20 cellular contexts compared by ENCODE assay signal in the genomic region with DNA sequence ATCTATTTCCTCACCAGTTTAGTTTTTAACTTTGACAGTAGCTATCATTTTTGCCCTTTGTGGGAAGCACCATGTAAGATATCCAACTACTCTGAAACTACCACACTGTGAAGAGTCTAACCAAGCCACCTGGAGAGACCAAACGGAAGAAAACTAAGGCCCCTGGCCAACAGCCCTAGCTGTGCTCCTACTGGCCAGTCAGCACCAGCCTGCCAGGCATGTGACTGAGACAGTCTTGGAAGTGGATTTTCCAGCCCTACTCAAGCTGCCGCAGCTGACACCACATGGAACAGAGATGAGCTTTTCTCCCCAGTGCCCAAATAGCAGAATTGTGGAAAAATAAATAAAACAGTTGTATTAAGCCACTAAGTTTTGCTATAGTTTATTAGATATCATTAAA.
"Had no signal": no experiment of that assay in that cellular context is flagged by ENCODE, and none has a peak within 500 bp of the region (broad histone marks: within the 10 kb centered on the region; RNA-seq: fewer than 3 reads in every experiment).

No MANE protein-coding gene starts in this region.

- DNase-seq: activated CD4-positive, alpha-beta T cell treated with anti-CD3 and anti-CD28 coated beads, Interleukin-2, amount 50 U/mL, for 4 hours; activated naive CD4-positive, alpha-beta T cell treated with Interleukin-2 at 50 U/mL for 16 hours; activated naive CD8-positive, alpha-beta T cell treated with anti-CD3 and anti-CD28 coated beads, Interleukin-2, amount 10 ng/mL, durations not matched to agents 7 days and 5 days; activated T-cell treated with anti-CD3 and anti-CD28 coated beads, Interleukin-2, amount 50 U/mL, for 48 hours; amniotic stem cell; colonic mucosa; immature natural killer cell; lower lobe of right lung; naive thymus-derived CD4-positive, alpha-beta T cell; occipital lobe; posterior cingulate gyrus; right lobe of liver; stimulated activated CD4-positive, alpha-beta T cell treated with anti-CD3 and anti-CD28 coated beads, Interleukin-1b, Interleukin-23, amount 100 ng/mL, for 48 hours; stimulated activated naive CD8-positive, alpha-beta T cell treated with anti-CD3 and anti-CD28 coated beads, Interleukin-15, amount 100 ng/mL, for 72 hours had no signal

- H3K36me3 Mint-ChIP-seq: immature natural killer cell had no signal

- H3K27me3 ChIP-seq: colonic mucosa, right lobe of liver, tibial nerve had no signal

- H3K36me3 ChIP-seq: colonic mucosa, lower lobe of right lung, right lobe of liver, tibial nerve had no signal

- H3K27ac ChIP-seq: colonic mucosa, epithelial cell of prostate, lower lobe of right lung, right lobe of liver, skin epidermis, tibial nerve had no signal

- H3K27ac Mint-ChIP-seq: activated naive CD8-positive, alpha-beta T cell treated with anti-CD3 and anti-CD28 coated beads, Interleukin-2, amount 10 ng/mL, durations not matched to agents 7 days and 5 days; stimulated activated naive CD8-positive, alpha-beta T cell treated with anti-CD3 and anti-CD28 coated beads, Interleukin-15, amount 100 ng/mL, for 72 hours; T-helper 2 cell treated with Interferon-gamma antibody and Interleukin-4, amounts not matched to agents 5 μg/mL and 100 μg/mL, for 36 hours had no signal

- ATAC-seq: left lobe of liver; lower lobe of right lung; naive thymus-derived CD4-positive, alpha-beta T cell; stimulated activated naive CD8-positive, alpha-beta T cell treated with anti-CD3 and anti-CD28 coated beads, Interleukin-15, amount 100 ng/mL, for 72 hours had no signal

- H3K27me3 Mint-ChIP-seq: activated naive CD8-positive, alpha-beta T cell treated with anti-CD3 and anti-CD28 coated beads, Interleukin-2, amount 10 ng/mL, durations not matched to agents 7 days and 5 days; naive thymus-derived CD4-positive, alpha-beta T cell; stimulated activated naive CD8-positive, alpha-beta T cell treated with anti-CD3 and anti-CD28 coated beads, Interleukin-15, amount 100 ng/mL, for 72 hours had no signal

- H3K4me3 Mint-ChIP-seq: activated naive CD8-positive, alpha-beta T cell treated with anti-CD3 and anti-CD28 coated beads, Interleukin-2, amount 10 ng/mL, durations not matched to agents 7 days and 5 days had no signal

- H3K4me3 ChIP-seq: colonic mucosa, lower lobe of right lung, right lobe of liver, skin epidermis, tibial nerve had no signal

- H3K9me3 ChIP-seq: colonic mucosa, lower lobe of right lung, right lobe of liver, tibial nerve had no signal

- H3K9me3 Mint-ChIP-seq: activated naive CD8-positive, alpha-beta T cell treated with anti-CD3 and anti-CD28 coated beads, Interleukin-2, amount 10 ng/mL, durations not matched to agents 7 days and 5 days; immature natural killer cell; naive thymus-derived CD4-positive, alpha-beta T cell; neural crest cell; stimulated activated naive CD8-positive, alpha-beta T cell treated with anti-CD3 and anti-CD28 coated beads, Interleukin-15, amount 100 ng/mL, for 72 hours; T-helper 2 cell treated with Interferon-gamma antibody and Interleukin-4, amounts not matched to agents 5 μg/mL and 100 μg/mL, for 36 hours had no signal
